Comparison of ENCODE assay signal across 14 cellular contexts in genomic region chr6:13508711-13509705, GRCh38. TPM values are rescaled to one million over a fixed set of nuclear protein-coding genes. Genes with fewer than 3 reads are reported as not detected.
DNase-seq lines count a peak whose midpoint lies in the region; ATAC-seq and TF ChIP-seq lines count a peak whose summit lies in the region.
"Had no signal": no experiment of that assay in that cellular context is flagged by ENCODE, and none has a peak within 500 bp of the region (broad histone marks: within the 10 kb centered on the region; RNA-seq: fewer than 3 reads in every experiment).

No MANE protein-coding gene starts in this region.

- H3K9me3 ChIP-seq in breast epithelium, result no peaks in the 10 kb centered on the region
- H3K9me3 ChIP-seq: suprapubic skin had no signal

- H3K4me1 ChIP-seq in breast epithelium, result peaks cover 0 to 18% of the 10 kb centered on the region in 2 donors

- H3K4me3 ChIP-seq in cardiac fibroblast (replicated peaks in 1 of 2; ENCODE audit: low read depth in 2 of 2, low read length in 2 of 2), result no peak overlapping the region
- no peak overlapping the region for H3K4me3 ChIP-seq in breast epithelium
- H3K4me3 ChIP-seq: suprapubic skin had no signal

- ATAC-seq in left ventricle myocardium superior, result peak; percentile 58
- ATAC-seq in HG03460 (IDR thresholded peaks at IDR 0.05; ENCODE audit: unreplicated experiment), result no peak

- no peaks in the 10 kb centered on the region for H3K36me3 Mint-ChIP-seq in activated naive CD4-positive, alpha-beta T cell treated with anti-CD3 and anti-CD28 coated beads, Interleukin-2, amount 50 U/mL, for 24 hours
- H3K36me3 Mint-ChIP-seq: activated naive CD8-positive, alpha-beta T cell treated with anti-CD3 and anti-CD28 coated beads, Interleukin-2, amount 10 ng/mL, durations not matched to agents 7 days and 5 days had no signal

- intact Hi-C loops in left ventricle myocardium superior (cut with micrococcal nuclease), result no loop called here
- intact Hi-C loops in breast epithelium (cut with DNase I; ENCODE audit: low total_unique reads), result no loop called here

- no peaks in the 10 kb centered on the region for H3K27me3 ChIP-seq in breast epithelium
- H3K27me3 ChIP-seq: suprapubic skin had no signal

- no peak for TF ChIP-seq POLR2A in breast epithelium (IDR thresholded peaks at IDR 0.05)

- H3K36me3 ChIP-seq in breast epithelium, result no peaks in the 10 kb centered on the region
- H3K36me3 ChIP-seq: suprapubic skin had no signal

- DNase-seq in activated naive CD4-positive, alpha-beta T cell treated with anti-CD3 and anti-CD28 coated beads, Interleukin-2, amount 50 U/mL, for 16 hours, result no peak
- DNase-seq in cardiac fibroblast (ENCODE audit: low read depth in 2 of 2), result peak; percentile 49 to 89
- no peak for DNase-seq in left ventricle myocardium superior
- DNase-seq in DMS153 (lab: John Stamatoyannopoulos, UW), result no peak
- DNase-seq in breast epithelium (ENCODE audit: low spot score in 2 of 2), result no peak
- DNase-seq in NCI-H2107 (lab: John Stamatoyannopoulos, UW), result no peak
- DNase-seq: activated naive CD8-positive, alpha-beta T cell treated with anti-CD3 and anti-CD28 coated beads, Interleukin-2, amount 10 ng/mL, durations not matched to agents 7 days and 5 days; NCI-H1105; NCI-H526 treated with DMSO at 0.1 percent for 48 hours; SHP77 treated with DMSO at 0.1 percent for 48 hours had no signal

- H3K27ac Mint-ChIP-seq in activated naive CD4-positive, alpha-beta T cell treated with anti-CD3 and anti-CD28 coated beads, Interleukin-2, amount 50 U/mL, for 24 hours, result peak overlapping the region; percentile 27
- H3K27ac Mint-ChIP-seq: activated naive CD8-positive, alpha-beta T cell treated with anti-CD3 and anti-CD28 coated beads, Interleukin-2, amount 10 ng/mL, durations not matched to agents 7 days and 5 days had no signal

- H3K4me3 Mint-ChIP-seq in activated naive CD4-positive, alpha-beta T cell treated with anti-CD3 and anti-CD28 coated beads, Interleukin-2, amount 50 U/mL, for 24 hours, result no peak overlapping the region
- H3K4me3 Mint-ChIP-seq: activated naive CD8-positive, alpha-beta T cell treated with anti-CD3 and anti-CD28 coated beads, Interleukin-2, amount 10 ng/mL, durations not matched to agents 7 days and 5 days had no signal

- no peaks in the 10 kb centered on the region for H3K27me3 Mint-ChIP-seq in activated naive CD4-positive, alpha-beta T cell treated with anti-CD3 and anti-CD28 coated beads, Interleukin-2, amount 50 U/mL, for 24 hours

- H3K4me1 Mint-ChIP-seq in activated naive CD4-positive, alpha-beta T cell treated with anti-CD3 and anti-CD28 coated beads, Interleukin-2, amount 50 U/mL, for 24 hours, result no peaks in the 10 kb centered on the region

- H3K27ac ChIP-seq in breast epithelium, result no peak overlapping the region
- H3K27ac ChIP-seq: 22Rv1, suprapubic skin had no signal

- H3K9me3 Mint-ChIP-seq in activated naive CD4-positive, alpha-beta T cell treated with anti-CD3 and anti-CD28 coated beads, Interleukin-2, amount 50 U/mL, for 24 hours, result no peaks in the 10 kb centered on the region
- H3K9me3 Mint-ChIP-seq: activated naive CD8-positive, alpha-beta T cell treated with anti-CD3 and anti-CD28 coated beads, Interleukin-2, amount 10 ng/mL, durations not matched to agents 7 days and 5 days had no signal

- TF ChIP-seq CTCF in cardiac fibroblast (IDR thresholded peaks at IDR 0.05; ENCODE audit: low read depth, low read length) (no peak), breast epithelium (IDR thresholded peaks at IDR 0.05) (no peak)

RNA-seq across cellular contexts. Expression of gene GFOD1, which starts 21.6 kb away (rescaled TPM):
- 33.7 TPM for total RNA-seq in left ventricle myocardium superior
- total RNA-seq in breast epithelium, result 10 to 100 TPM; 11.6 to 33.3 (median 23.3) TPM

Comparison
In these comparisons a context has a peak if more than half of its experiments do, and no peak if none do; other contexts are left out.
1. DNase-seq: peak in cardiac fibroblast (2 of 2); none in activated naive CD4-positive, alpha-beta T cell treated with anti-CD3 and anti-CD28 coated beads, Interleukin-2, amount 50 U/mL, for 16 hours (single experiment), left ventricle myocardium superior (single experiment), DMS153 (single experiment), breast epithelium (0 of 2) and NCI-H2107 (single experiment).